In genomic region chr10:116699783-116700150, GRCh38 we compare ENCODE assay signal across 19 cellular contexts. TPM values are rescaled to one million over a fixed set of nuclear protein-coding genes. Genes with fewer than 3 reads are reported as not detected.
DNase-seq lines count a peak whose midpoint lies in the region; ATAC-seq and TF ChIP-seq lines count a peak whose summit lies in the region.
"Had no signal": no experiment of that assay in that cellular context is flagged by ENCODE, and none has a peak within 500 bp of the region (broad histone marks: within the 10 kb centered on the region; RNA-seq: fewer than 3 reads in every experiment).

No MANE protein-coding gene starts in this region.

- H3K9me3 Mint-ChIP-seq in chondrocyte (ENCODE audit: low read depth): no peaks in the 10 kb centered on the region

- ATAC-seq in HG02970 (IDR thresholded peaks at IDR 0.05; ENCODE audit: low FRiP score, unreplicated experiment): no peak
- ATAC-seq: GM12878 had no signal

- no peaks in the 10 kb centered on the region for H3K4me1 Mint-ChIP-seq in chondrocyte (ENCODE audit: low read depth)
- H3K4me1 Mint-ChIP-seq: CD14-positive monocyte had no signal

- H3K27me3 ChIP-seq in sigmoid colon: no peaks in the 10 kb centered on the region
- H3K27me3 ChIP-seq: Peyer's patch had no signal

- TF ChIP-seq POLR2A in sigmoid colon (IDR thresholded peaks at IDR 0.05): no peak

- H3K4me3 Mint-ChIP-seq in chondrocyte (ENCODE audit: unreplicated experiment): no peak overlapping the region
- H3K4me3 Mint-ChIP-seq: CD14-positive monocyte, IgD-negative memory B cell had no signal

- peaks cover 0 to 19% (median 1%) of the 10 kb centered on the region in 4 donors for H3K36me3 ChIP-seq in sigmoid colon
- H3K36me3 ChIP-seq: Peyer's patch had no signal

- no peaks in the 10 kb centered on the region for H3K9me3 ChIP-seq in sigmoid colon
- H3K9me3 ChIP-seq: Peyer's patch had no signal

- H3K27me3 Mint-ChIP-seq in chondrocyte (ENCODE audit: low read depth): no peaks in the 10 kb centered on the region

- no peak overlapping the region for H3K4me3 ChIP-seq in sigmoid colon
- H3K4me3 ChIP-seq: GM12878, Peyer's patch, SK-N-MC had no signal

- intact Hi-C loops in sigmoid colon (cut with DNase I): no loop called here

- no peak overlapping the region for H3K27ac Mint-ChIP-seq in chondrocyte (ENCODE audit: unreplicated experiment)
- H3K27ac Mint-ChIP-seq: CD14-positive monocyte, IgD-negative memory B cell had no signal

- no peaks in the 10 kb centered on the region for H3K4me1 ChIP-seq in sigmoid colon
- H3K4me1 ChIP-seq: Peyer's patch had no signal

- TF ChIP-seq EP300 in sigmoid colon (IDR thresholded peaks at IDR 0.05): no peak

- TF ChIP-seq CTCF in chondrocyte (IDR thresholded peaks at IDR 0.05): no peak
- no peak for TF ChIP-seq CTCF in sigmoid colon (IDR thresholded peaks at IDR 0.05)

- 79 to 84% methylated on average over 3 of the region's 3 CpGs for WGBS in sigmoid colon, 2 donors

- DNase-seq in NCI-H1105 treated with DMSO at 0.1 percent for 48 hours (lab: John Stamatoyannopoulos, UW) (peak; percentile 5), NCI-H1105 (lab: John Stamatoyannopoulos, UW) (no peak), NCI-H524 (lab: John Stamatoyannopoulos, UW) (peak; percentile 52 to 79), chondrocyte (ENCODE audit: low spot score) (peak; percentile 13), sigmoid colon (peak; percentile 39), DMS153 treated with DMSO at 0.1 percent for 48 hours (lab: John Stamatoyannopoulos, UW; ENCODE audit: unreplicated experiment) (no peak), NCI-H1092 treated with DMSO at 0.1 percent for 48 hours (lab: John Stamatoyannopoulos, UW) (no peak)
- DNase-seq: EL; HCEC 1CT; Karpas-422; NCI-H1694; NK-92 treated with Interleukin-12 subunit alpha and Interleukin-12 subunit beta, amount 100 ng/mL, for 24 hours; Peyer's patch had no signal

- H3K27ac ChIP-seq in sigmoid colon: no peak overlapping the region
- H3K27ac ChIP-seq: 22Rv1, Peyer's patch, SK-N-MC had no signal

- H3K36me3 Mint-ChIP-seq in chondrocyte (ENCODE audit: low read depth): peaks cover 3% of the 10 kb centered on the region
- H3K36me3 Mint-ChIP-seq: CD14-positive monocyte had no signal

RNA-seq across cellular contexts. Expression of gene HSPA12A, which starts 42.6 kb away (rescaled TPM):
- total RNA-seq in chondrocyte (5.8 to 9.7 TPM (median 6.9 TPM) in 3 replicates), sigmoid colon (10 to 100 TPM; 12.3 to 17.4 (median 15.4) TPM)
- polyA plus RNA-seq in sigmoid colon: 1 to 10 TPM; 1.4 to 3.6 (median 3.0) TPM
- polyA plus RNA-seq: CD14-positive monocyte had no signal

Comparison
In these comparisons a context has a peak if more than half of its experiments do, and no peak if none do; other contexts are left out.
1. DNase-seq: peak in NCI-H1105 treated with DMSO at 0.1 percent for 48 hours (single experiment), NCI-H524 (2 of 2), chondrocyte (single experiment) and sigmoid colon (single experiment); none in NCI-H1105 (single experiment), DMS153 treated with DMSO at 0.1 percent for 48 hours (single experiment) and NCI-H1092 treated with DMSO at 0.1 percent for 48 hours (single experiment).